Comparison of ENCODE assay signal across 8 cellular contexts in genomic region chr19:47447470-47448359, GRCh38. TPM values are rescaled to one million over a fixed set of nuclear protein-coding genes. Genes with fewer than 3 reads are reported as not detected.
A peak's percentile ranks its signal among the peaks of the same experiment; 100 is the strongest.
DNase-seq lines count a peak whose midpoint lies in the region; ATAC-seq and TF ChIP-seq lines count a peak whose summit lies in the region.

No MANE protein-coding gene starts in this region.

- H3K9me3 ChIP-seq in ascending aorta, result no peaks in the 10 kb centered on the region
- H3K9me3 ChIP-seq in iPS-18a (ENCODE audit: control insufficient read depth, low read depth, low read length), result no peaks in the 10 kb centered on the region

- peak overlapping the region; percentile 27 for H3K9ac ChIP-seq in iPS-18a (ENCODE audit: low read length)

- TF ChIP-seq CTCF in ascending aorta (IDR thresholded peaks at IDR 0.05), result no peak

- peaks cover 0 to 3% of the 10 kb centered on the region in 2 donors for H3K4me1 ChIP-seq in ascending aorta
- peaks cover 18% of the 10 kb centered on the region for H3K4me1 ChIP-seq in iPS-18a (ENCODE audit: control insufficient read depth, low read depth, low read length)

- no peak overlapping the region for H3K27ac ChIP-seq in ascending aorta
- no peak overlapping the region for H3K27ac ChIP-seq in iPS-18a (ENCODE audit: low read length)

- ATAC-seq in GM21381 (IDR thresholded peaks at IDR 0.05; ENCODE audit: unreplicated experiment) (no peak), GM19023 (IDR thresholded peaks at IDR 0.05; ENCODE audit: unreplicated experiment) (no peak)

- peak overlapping the region; percentile 18 to 26 for H3K4me3 ChIP-seq in ascending aorta
- H3K4me3 ChIP-seq in iPS-18a (ENCODE audit: low read length), result peak overlapping the region; percentile 69

- DNase-seq in NCI-H1436 (lab: John Stamatoyannopoulos, UW) (peak; percentile 66), NCI-H1436 treated with DMSO at 0.1 percent for 48 hours (lab: John Stamatoyannopoulos, UW) (no peak), SW480 (ENCODE audit: low spot score) (peak; percentile 82), ascending aorta (ENCODE audit: low spot score in 2 of 2) (no peak)
- peak; percentile 61 to 75 for DNase-seq in stimulated activated CD4-positive, alpha-beta T cell treated with anti-CD3 and anti-CD28 coated beads, Interleukin-2, amount 100 ng/mL, for 24 hours

- peaks cover 46% of the 10 kb centered on the region for H3K27me3 ChIP-seq in ascending aorta
- H3K27me3 ChIP-seq in iPS-18a (ENCODE audit: control insufficient read depth, insufficient read depth, low read length), result peaks cover 38% of the 10 kb centered on the region

- intact Hi-C loops in ascending aorta (cut with DNase I), result no loop called here

- H3K36me3 ChIP-seq in ascending aorta (no peaks in the 10 kb centered on the region), iPS-18a (ENCODE audit: control insufficient read depth, low read depth, low read length) (no peaks in the 10 kb centered on the region)

RNA-seq across cellular contexts. Expression of gene SLC8A2, which starts 24.0 kb away (rescaled TPM):
- total RNA-seq in ascending aorta, result not detected

RNA-seq across cellular contexts. Expression of gene MEIS3, which starts 28.4 kb away (rescaled TPM):
- 28.6 TPM for total RNA-seq in ascending aorta

RNA-seq across cellular contexts. Expression of gene KPTN, which starts 36.3 kb away (rescaled TPM):
- total RNA-seq in ascending aorta, result 26.0 TPM

Comparison
In these comparisons a context has a peak if more than half of its experiments do, and no peak if none do; other contexts are left out.
1. DNase-seq: peak in NCI-H1436 (single experiment), SW480 (single experiment) and stimulated activated CD4-positive, alpha-beta T cell treated with anti-CD3 and anti-CD28 coated beads, Interleukin-2, amount 100 ng/mL, for 24 hours (2 of 2); none in NCI-H1436 treated with DMSO at 0.1 percent for 48 hours (single experiment) and ascending aorta (0 of 2).